4 cellular contexts compared by ENCODE assay signal in genomic region chr12:10826258-10826657, GRCh38. TPM values are rescaled to one million over a fixed set of nuclear protein-coding genes. Genes with fewer than 3 reads are reported as not detected.
"Had no signal": no experiment of that assay in that cellular context is flagged by ENCODE, and none has a peak within 500 bp of the region (broad histone marks: within the 10 kb centered on the region; RNA-seq: fewer than 3 reads in every experiment).

TSS of gene TAS2R10 (minus strand) at chr12:10826358. CDS start at chr12:10826269, 89 bp downstream.

- DNase-seq: GDM1, GF-D8 had no signal

- H3K4me3 ChIP-seq: GM12878 had no signal

- ATAC-seq: GM12878 had no signal

RNA-seq across cellular contexts. Expression of gene TAS2R10, which starts in this region (rescaled TPM):
- total RNA-seq: G401 had no signal
